Comparison of ENCODE assay signal across 1 cellular context in genomic region chr11:46296520-46297448, GRCh38.
TF ChIP-seq lines count a peak whose summit lies in the region.

No MANE protein-coding gene starts in this region.

TF ChIP-seq in H1, 55 proteins besides CTCF, POLR2A, EP300 and RAD21 (continued from another document):
- TF ChIP-seq CHD7 (IDR thresholded peaks at IDR 0.05; ENCODE audit: insufficient replicate concordance, low read length), result no peak
- TF ChIP-seq NANOG (IDR thresholded peaks at IDR 0.05; ENCODE audit: insufficient read depth, low read depth, low read length, poor library complexity, severe bottlenecking), result no peak
- TF ChIP-seq RBBP5 (IDR thresholded peaks at IDR 0.05; ENCODE audit: borderline replicate concordance, low read depth, low read length), result peak; percentile 45; the same call in 1 of the 2 replicates
- no peak for TF ChIP-seq HDAC6 (IDR thresholded peaks at IDR 0.05; ENCODE audit: low read depth, low read length)
- TF ChIP-seq GABPA (IDR thresholded peaks at IDR 0.05; ENCODE audit: borderline replicate concordance, insufficient read depth, low read length), result no peak
- peak; percentile 43; the same call in 1 of the 2 replicates for TF ChIP-seq TAF1 (IDR thresholded peaks at IDR 0.05; ENCODE audit: low read depth, low read length)
- TF ChIP-seq CEBPB (IDR thresholded peaks at IDR 0.05; ENCODE audit: low read depth, low read length), result no peak
- TF ChIP-seq ZNF274 (IDR thresholded peaks at IDR 0.05; ENCODE audit: borderline replicate concordance, extremely low read depth, low read length), result no peak
- no peak for TF ChIP-seq GTF2F1 (IDR thresholded peaks at IDR 0.05; ENCODE audit: borderline replicate concordance, low read depth, low read length)
- TF ChIP-seq CTBP2 (IDR thresholded peaks at IDR 0.05; ENCODE audit: borderline replicate concordance, insufficient read depth, insufficient read length, low read length), result peak; percentile 35
- no peak for TF ChIP-seq BCL11A (IDR thresholded peaks at IDR 0.05; ENCODE audit: low read depth in 2 of 2, low read length in 2 of 2)
- TF ChIP-seq TCF12 (IDR thresholded peaks at IDR 0.05; ENCODE audit: low read depth, low read length), result peak; percentile 77; the same call in 1 of the 2 replicates
- no peak for TF ChIP-seq SP2 (IDR thresholded peaks at IDR 0.05; ENCODE audit: low read length)
- TF ChIP-seq NRF1 (IDR thresholded peaks at IDR 0.05; ENCODE audit: low read depth, low read length), result no peak
- TF ChIP-seq YY1 (IDR thresholded peaks at IDR 0.05; ENCODE audit: low read depth, low read length), result 0 out of 2 replicates have a peak, but pooled peaks have one; percentile 24
- TF ChIP-seq CHD2 (IDR thresholded peaks at IDR 0.05; ENCODE audit: low read length), result no peak
- no peak for TF ChIP-seq SRF (IDR thresholded peaks at IDR 0.05; ENCODE audit: low read depth, low read length)
- TF ChIP-seq JUND (IDR thresholded peaks at IDR 0.05; ENCODE audit: low read length), result peak; percentile 97
- peak in 1 of 2 experiments; percentile 77; a peak in 2 of 4 replicates for TF ChIP-seq SIN3A (conservative IDR thresholded peaks at IDR 0.05 in 1 of 2, IDR thresholded peaks at IDR 0.05 in 1 of 2; ENCODE audit: low read depth in 1 of 2, low read length in 2 of 2)
- no peak for TF ChIP-seq EGR1 (IDR thresholded peaks at IDR 0.05; ENCODE audit: borderline replicate concordance, low read depth, low read length)
- TF ChIP-seq CREB1 (IDR thresholded peaks at IDR 0.05), result no peak
- no peak for TF ChIP-seq KDM4A (IDR thresholded peaks at IDR 0.05; ENCODE audit: low read depth, low read length, severe bottlenecking)
- TF ChIP-seq JUN (IDR thresholded peaks at IDR 0.05; ENCODE audit: low read depth, low read length), result peak; percentile 97
- no peak for TF ChIP-seq TAF7 (optimal IDR thresholded peaks at IDR 0.05; ENCODE audit: borderline replicate concordance, low read depth, low read length)
- TF ChIP-seq CBX5 (IDR thresholded peaks at IDR 0.05; ENCODE audit: low read depth, low read length), result no peak
- no peak for TF ChIP-seq PHF8 (conservative IDR thresholded peaks at IDR 0.05; ENCODE audit: low read depth, low read length)
- TF ChIP-seq CBX8 (IDR thresholded peaks at IDR 0.05; ENCODE audit: borderline replicate concordance, low read depth, low read length), result no peak
- no peak for TF ChIP-seq KDM5A (IDR thresholded peaks at IDR 0.05; ENCODE audit: low read length)
- no peak for TF ChIP-seq SIX5 (IDR thresholded peaks at IDR 0.05; ENCODE audit: low read depth, low read length)
- TF ChIP-seq SP4 (IDR thresholded peaks at IDR 0.05; ENCODE audit: low read length), result no peak
- TF ChIP-seq POU5F1 (IDR thresholded peaks at IDR 0.05; ENCODE audit: low read depth, low read length), result no peak
- no peak for TF ChIP-seq E2F6 (IDR thresholded peaks at IDR 0.05)
- no peak for TF ChIP-seq MAX (IDR thresholded peaks at IDR 0.05)
- TF ChIP-seq CHD1 (IDR thresholded peaks at IDR 0.05; ENCODE audit: low read depth, low read length), result no peak
- no peak for TF ChIP-seq EZH2 (IDR thresholded peaks at IDR 0.05; ENCODE audit: low read depth, low read length, severe bottlenecking)
- no peak for TF ChIP-seq SUZ12 (IDR thresholded peaks at IDR 0.05; ENCODE audit: low read length)
- TF ChIP-seq HDAC2 (IDR thresholded peaks at IDR 0.05; ENCODE audit: borderline replicate concordance in 1 of 2, low read depth in 2 of 2, low read length in 2 of 2), result peak in 1 of 2 experiments; percentile 65; a peak in 1 of 4 replicates
- TF ChIP-seq SP1 (IDR thresholded peaks at IDR 0.05; ENCODE audit: low read depth, low read length), result no peak
- peak; percentile 49; the same call in 1 of the 2 replicates for TF ChIP-seq TBP (IDR thresholded peaks at IDR 0.05; ENCODE audit: low read depth, low read length)
- TF ChIP-seq SAP30 (IDR thresholded peaks at IDR 0.05; ENCODE audit: insufficient read depth, insufficient replicate concordance, low read length), result no peak
- no peak for TF ChIP-seq ASH2L (IDR thresholded peaks at IDR 0.05; ENCODE audit: low read length)
- peak; percentile 48; the same call in 1 of the 2 replicates for TF ChIP-seq ATF3 (IDR thresholded peaks at IDR 0.05; ENCODE audit: insufficient read depth, low read depth, low read length)
- TF ChIP-seq RXRA (IDR thresholded peaks at IDR 0.05; ENCODE audit: insufficient read depth, low read depth, low read length), result no peak
- peak; percentile 33; the same call in 1 of the 2 replicates for TF ChIP-seq POLR2AphosphoS5 (IDR thresholded peaks at IDR 0.05; ENCODE audit: low read depth, low read length)
- TF ChIP-seq BACH1 (IDR thresholded peaks at IDR 0.05; ENCODE audit: low read length), result no peak
- no peak for TF ChIP-seq RFX5 (IDR thresholded peaks at IDR 0.05; ENCODE audit: borderline replicate concordance, low read depth, low read length)
- TF ChIP-seq TEAD4 (IDR thresholded peaks at IDR 0.05; ENCODE audit: low read depth, low read length), result peak; percentile 15; the same call in 1 of the 2 replicates
- no peak for TF ChIP-seq USF2 (IDR thresholded peaks at IDR 0.05; ENCODE audit: low read length)
- no peak for TF ChIP-seq MAFK (IDR thresholded peaks at IDR 0.05; ENCODE audit: low read depth, low read length)
- no peak for TF ChIP-seq FOSL1 (IDR thresholded peaks at IDR 0.05; ENCODE audit: insufficient read depth, low read depth, low read length)
- no peak for TF ChIP-seq RNF2 (IDR thresholded peaks at IDR 0.05; ENCODE audit: borderline replicate concordance, low read depth, low read length, missing control alignments, poor library complexity, severe bottlenecking)
- no peak for TF ChIP-seq BRCA1 (IDR thresholded peaks at IDR 0.05; ENCODE audit: low read depth, low read length)
